Comparison of ENCODE assay signal across 8 cellular contexts in the genomic region with DNA sequence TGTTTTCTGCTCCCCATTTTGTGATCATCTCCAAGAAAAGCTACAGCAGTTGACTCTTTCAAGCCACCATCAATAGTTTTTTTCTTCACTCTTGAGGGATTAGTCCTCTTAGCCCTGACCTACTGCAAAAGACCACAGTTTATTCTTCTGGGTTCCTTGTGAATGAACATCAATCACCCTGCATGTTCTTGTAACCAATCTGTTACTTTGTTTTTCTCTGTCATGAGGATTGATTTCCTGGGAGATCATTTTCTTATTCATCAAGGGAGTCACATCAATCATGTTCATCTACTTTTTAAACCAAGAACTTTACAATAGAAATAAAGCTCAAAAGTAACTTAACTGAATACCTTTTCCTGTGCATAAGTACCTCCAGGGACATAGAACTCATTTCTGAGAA. TPM values are rescaled to one million over a fixed set of nuclear protein-coding genes. Genes with fewer than 3 reads are reported as not detected.
"Had no signal": no experiment of that assay in that cellular context is flagged by ENCODE, and none has a peak within 500 bp of the region (broad histone marks: within the 10 kb centered on the region; RNA-seq: fewer than 3 reads in every experiment).

No MANE protein-coding gene starts in this region.

- H3K9ac ChIP-seq: GM23248 had no signal

- H3K4me3 Mint-ChIP-seq: IgD-negative memory B cell had no signal

- ATAC-seq: HepG2 had no signal

- H3K27ac ChIP-seq: GM23248, HL-60 had no signal

- H3K4me3 ChIP-seq: GM23248 had no signal

- FAIRE-seq: HepG2 had no signal

- H3K4me1 Mint-ChIP-seq: IgD-negative memory B cell had no signal

- H2AFZ ChIP-seq: GM23248 had no signal

- DNase-seq: GM23248, GOT3, H7, HCEC 1CT had no signal

- H3K27ac Mint-ChIP-seq: IgD-negative memory B cell had no signal

RNA-seq across cellular contexts. Expression of gene ILDR2, which starts 21.9 kb away (rescaled TPM):
- total RNA-seq: GM23248 had no signal
- polyA plus RNA-seq: GM23248, HepG2, IgD-negative memory B cell had no signal

RNA-seq across cellular contexts. Expression of gene MAEL, which starts 35.6 kb away (rescaled TPM):
- total RNA-seq: GM23248, H4, H7, HepG2 had no signal
- polyA plus RNA-seq: GM23248, HepG2, IgD-negative memory B cell had no signal
